20 cellular contexts compared by ENCODE assay signal in the genomic region with DNA sequence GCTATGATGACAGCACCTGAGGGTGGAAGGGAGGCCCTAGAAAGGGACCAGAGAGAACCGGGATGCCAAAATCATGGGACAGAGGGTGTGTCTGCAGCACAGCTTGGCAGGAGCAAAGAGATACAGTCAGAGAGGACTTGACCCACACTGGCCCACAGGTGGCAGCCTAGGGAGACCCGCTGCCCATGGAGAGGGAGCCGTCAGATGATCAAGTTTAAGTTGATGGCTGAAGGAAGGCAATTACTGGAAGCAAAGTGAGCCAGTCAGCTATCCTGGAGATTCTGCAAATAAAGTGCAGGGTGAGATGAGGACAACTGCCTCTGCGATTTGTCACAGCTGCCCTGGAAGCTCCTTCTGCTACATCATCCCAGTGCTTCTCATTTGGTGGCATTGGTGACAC.
DNase-seq lines count a peak whose midpoint lies in the region; ATAC-seq and TF ChIP-seq lines count a peak whose summit lies in the region.
"Had no signal": no experiment of that assay in that cellular context is flagged by ENCODE, and none has a peak within 500 bp of the region (broad histone marks: within the 10 kb centered on the region; RNA-seq: fewer than 3 reads in every experiment).

No MANE protein-coding gene starts in this region.

- no peaks in the 10 kb centered on the region for H3K79me2 ChIP-seq in H9 (ENCODE audit: insufficient read depth, low read length)

- no peaks in the 10 kb centered on the region for H3K23me2 ChIP-seq in H9 (ENCODE audit: insufficient read length, low read depth, low read length, poor library complexity, severe bottlenecking)

- H2BK20ac ChIP-seq in H9 (ENCODE audit: low read depth, low read length, poor library complexity, severe bottlenecking) = no peak overlapping the region

- POLR2A ChIA-PET in activated CD4-positive, alpha-beta memory T cell treated with anti-CD3 and anti-CD28 coated beads for 36 hours (lab: Charles Lee) = no interaction called here

- H3K23ac ChIP-seq in H9 (ENCODE audit: insufficient read length, low read depth, low read length) = no peak overlapping the region

- no peak overlapping the region for H3T11ph ChIP-seq in H9 (ENCODE audit: low read length)

- no peak overlapping the region for H2BK5ac ChIP-seq in H9 (ENCODE audit: insufficient read length, low read length)

- peak; percentile 28 for DNase-seq in ELF-1 (ENCODE audit: low read depth, low spot score)
- peak; percentile 69 for DNase-seq in H9
- peak; percentile 16 for DNase-seq in RKO (ENCODE audit: low spot score)
- peak; percentile 56 for DNase-seq in islet precursor cell
- DNase-seq in cerebellar cortex (ENCODE audit: low spot score) = no peak
- no peak for DNase-seq in activated CD4-positive, alpha-beta memory T cell treated with anti-CD3 and anti-CD28 coated beads for 36 hours
- DNase-seq: activated CD4-positive, alpha-beta T cell treated with anti-CD3 and anti-CD28 coated beads for 4 hours; activated naive CD8-positive, alpha-beta T cell treated with anti-CD3 and anti-CD28 coated beads, Interleukin-2, amount 10 ng/mL, durations not matched to agents 7 days and 5 days; activated T-cell treated with anti-CD3 and anti-CD28 coated beads, Interleukin-2, amount 50 U/mL, for 1 hour; CD4-positive, CD25-positive, alpha-beta regulatory T cell; foreskin melanocyte; GDM1; immature natural killer cell; Kasumi-1; upper lobe of left lung had no signal

- no peak overlapping the region for H2BK15ac ChIP-seq in H9 (ENCODE audit: low read depth, low read length)

- peaks cover 0 to under 1% of the 10 kb centered on the region in 2 experiments; a peak in 1 of 5 replicates for H3K9me3 Mint-ChIP-seq in H9
- H3K9me3 Mint-ChIP-seq in activated CD4-positive, alpha-beta memory T cell treated with anti-CD3 and anti-CD28 coated beads for 36 hours = no peaks in the 10 kb centered on the region
- H3K9me3 Mint-ChIP-seq: activated naive CD8-positive, alpha-beta T cell treated with anti-CD3 and anti-CD28 coated beads, Interleukin-2, amount 10 ng/mL, durations not matched to agents 7 days and 5 days; immature natural killer cell had no signal

- H3K27me3 Mint-ChIP-seq in H9 (ENCODE audit: low read depth) = peaks cover 13% of the 10 kb centered on the region
- H3K27me3 Mint-ChIP-seq in activated CD4-positive, alpha-beta memory T cell treated with anti-CD3 and anti-CD28 coated beads for 36 hours = peaks cover 4% of the 10 kb centered on the region
- H3K27me3 Mint-ChIP-seq: CD4-positive, CD25-positive, alpha-beta regulatory T cell had no signal

- H3K79me1 ChIP-seq in H9 (ENCODE audit: insufficient read depth, low read depth, low read length, poor library complexity, severe bottlenecking) = no peaks in the 10 kb centered on the region

- no peak overlapping the region for H2AFZ ChIP-seq in H9 (ENCODE audit: low read length)
- H2AFZ ChIP-seq: GM23248 had no signal

- no peak overlapping the region for H4K8ac ChIP-seq in H9 (replicated peaks; ENCODE audit: insufficient read length, low read depth, low read length)

- no peak overlapping the region for H4K5ac ChIP-seq in H9 (ENCODE audit: insufficient read length, low read depth, low read length)

- H3K27ac ChIP-seq in H9 (ENCODE audit: insufficient read length, low read depth, low read length) = no peak overlapping the region
- H3K27ac ChIP-seq: GM23248, upper lobe of left lung had no signal

- CTCF ChIA-PET in activated CD4-positive, alpha-beta memory T cell treated with anti-CD3 and anti-CD28 coated beads for 36 hours (lab: Charles Lee) = no interaction called here

- no CpG with 5 or more reads among the region's 4 CpGs for WGBS in H9 (ENCODE audit: extremely low coverage, insufficient read length, low lambda C conversion rate)

- no peak overlapping the region for H3K4ac ChIP-seq in H9 (ENCODE audit: low read depth, low read length)

- no peak overlapping the region for H2BK12ac ChIP-seq in H9 (ENCODE audit: insufficient read length, low read depth, low read length)

- H3K9me3 ChIP-seq in H9 (ENCODE audit: control insufficient read depth, low read depth, low read length) = no peaks in the 10 kb centered on the region
- H3K9me3 ChIP-seq: upper lobe of left lung had no signal

- H3K27ac Mint-ChIP-seq in H9 = no peak overlapping the region
- no peak overlapping the region for H3K27ac Mint-ChIP-seq in activated CD4-positive, alpha-beta memory T cell treated with anti-CD3 and anti-CD28 coated beads for 36 hours
- H3K27ac Mint-ChIP-seq: activated naive CD8-positive, alpha-beta T cell treated with anti-CD3 and anti-CD28 coated beads, Interleukin-2, amount 10 ng/mL, durations not matched to agents 7 days and 5 days; immature natural killer cell; memory B cell; stimulated activated memory B cell treated with anti-CD40 and anti-IgM and Interleukin-4, amounts not matched to agents 10 μg/mL and 1 μg/mL and 100 μg/mL, for 72 hours had no signal

- no peak overlapping the region for H3K4me3 Mint-ChIP-seq in H9
- H3K4me3 Mint-ChIP-seq in activated CD4-positive, alpha-beta memory T cell treated with anti-CD3 and anti-CD28 coated beads for 36 hours = no peak overlapping the region
- H3K4me3 Mint-ChIP-seq: activated naive CD8-positive, alpha-beta T cell treated with anti-CD3 and anti-CD28 coated beads, Interleukin-2, amount 10 ng/mL, durations not matched to agents 7 days and 5 days; CD4-positive, CD25-positive, alpha-beta regulatory T cell; immature natural killer cell; memory B cell; stimulated activated memory B cell treated with anti-CD40 and anti-IgM and Interleukin-4, amounts not matched to agents 10 μg/mL and 1 μg/mL and 100 μg/mL, for 72 hours had no signal

- H3K4me1 Mint-ChIP-seq in H9 = 0 out of 4 replicates have a peak, but pooled peaks cover 0 to 2% of the 10 kb centered on the region in 2 experiments
- H3K4me1 Mint-ChIP-seq in activated CD4-positive, alpha-beta memory T cell treated with anti-CD3 and anti-CD28 coated beads for 36 hours (ENCODE audit: low read depth) = no peaks in the 10 kb centered on the region
- H3K4me1 Mint-ChIP-seq: activated naive CD8-positive, alpha-beta T cell treated with anti-CD3 and anti-CD28 coated beads, Interleukin-2, amount 10 ng/mL, durations not matched to agents 7 days and 5 days; CD4-positive, CD25-positive, alpha-beta regulatory T cell; immature natural killer cell; memory B cell; stimulated activated memory B cell treated with anti-CD40 and anti-IgM and Interleukin-4, amounts not matched to agents 10 μg/mL and 1 μg/mL and 100 μg/mL, for 72 hours had no signal

- H3K56ac ChIP-seq in H9 (ENCODE audit: insufficient read length, low read depth, low read length) = no peak overlapping the region

- no peaks in the 10 kb centered on the region for H4K20me1 ChIP-seq in H9 (ENCODE audit: control insufficient read depth, insufficient read depth, insufficient read length)

- H3K9ac ChIP-seq in H9 (ENCODE audit: extremely low read depth, insufficient read length, low read length) = no peak overlapping the region
- H3K9ac ChIP-seq: GM23248 had no signal

- no peaks in the 10 kb centered on the region for H3K4me1 ChIP-seq in H9 (ENCODE audit: insufficient read depth, low read length)
- H3K4me1 ChIP-seq: upper lobe of left lung had no signal

- H4K91ac ChIP-seq in H9 (ENCODE audit: insufficient read length, low read depth, low read length) = no peak overlapping the region

- ATAC-seq in GM21619 (IDR thresholded peaks at IDR 0.05; ENCODE audit: unreplicated experiment) (no peak), HG03025 (IDR thresholded peaks at IDR 0.05; ENCODE audit: low FRiP score, unreplicated experiment) (no peak)
- ATAC-seq: stimulated activated memory B cell treated with anti-CD40 and anti-IgM and Interleukin-4, amounts not matched to agents 10 μg/mL and 1 μg/mL and 100 μg/mL, for 72 hours had no signal

- peak; percentile 61 for TF ChIP-seq CTCF in H9 (conservative IDR thresholded peaks at IDR 0.05)

- no peaks in the 10 kb centered on the region for H3K27me3 ChIP-seq in H9 (ENCODE audit: insufficient read depth, low read length)
- H3K27me3 ChIP-seq: upper lobe of left lung had no signal

- H2AK5ac ChIP-seq in H9 (ENCODE audit: insufficient read length, low read length) = no peak overlapping the region

- H2BK120ac ChIP-seq in H9 (ENCODE audit: low read depth, low read length, poor library complexity, severe bottlenecking) = no peak overlapping the region

- no peak overlapping the region for H3K4me2 ChIP-seq in H9 (ENCODE audit: insufficient read depth, insufficient read length, low read length)

- intact Hi-C loops in activated CD4-positive, alpha-beta memory T cell treated with anti-CD3 and anti-CD28 coated beads for 36 hours (cut with micrococcal nuclease) = no loop called here

- no peaks in the 10 kb centered on the region for H3K36me3 Mint-ChIP-seq in H9 (ENCODE audit: insufficient read depth in 1 of 3, low read depth in 3 of 3)
- H3K36me3 Mint-ChIP-seq in activated CD4-positive, alpha-beta memory T cell treated with anti-CD3 and anti-CD28 coated beads for 36 hours = no peaks in the 10 kb centered on the region
- H3K36me3 Mint-ChIP-seq: activated naive CD8-positive, alpha-beta T cell treated with anti-CD3 and anti-CD28 coated beads, Interleukin-2, amount 10 ng/mL, durations not matched to agents 7 days and 5 days; CD4-positive, CD25-positive, alpha-beta regulatory T cell; immature natural killer cell; stimulated activated memory B cell treated with anti-CD40 and anti-IgM and Interleukin-4, amounts not matched to agents 10 μg/mL and 1 μg/mL and 100 μg/mL, for 72 hours had no signal

- H3K14ac ChIP-seq in H9 (ENCODE audit: insufficient read depth, low read length) = no peak overlapping the region

- H3K18ac ChIP-seq in H9 (ENCODE audit: insufficient read length, low read depth, low read length) = no peak overlapping the region

Comparison
In these comparisons a context has a peak if more than half of its experiments do, and no peak if none do; other contexts are left out.
1. DNase-seq: peak in ELF-1 (single experiment), H9 (single experiment), RKO (single experiment) and islet precursor cell (single experiment); none in cerebellar cortex (single experiment) and activated CD4-positive, alpha-beta memory T cell treated with anti-CD3 and anti-CD28 coated beads for 36 hours (single experiment).